Comparison of ENCODE assay signal across 3 cellular contexts in genomic region chr7:75650062-75650461, GRCh38.
TF ChIP-seq lines count a peak whose summit lies in the region.

No MANE protein-coding gene starts in this region.

TF ChIP-seq in IMR-90, 13 proteins besides CTCF, POLR2A, EP300 and RAD21:
- TF ChIP-seq CHD1 (IDR thresholded peaks at IDR 0.05; ENCODE audit: low read depth, low read length) (no peak), MAFK (IDR thresholded peaks at IDR 0.05; ENCODE audit: low read depth, low read length) (peak; percentile 30; the same call in 1 of the 2 replicates), CEBPB (IDR thresholded peaks at IDR 0.05; ENCODE audit: low read depth, low read length) (no peak)
TF ChIP-seq in IMR-90: peak in this region for 1.

TF ChIP-seq in K562, 482 proteins besides CTCF, POLR2A, EP300 and RAD21:
- TF ChIP-seq CREB5 (CRISPR knock-in tag; IDR thresholded peaks at IDR 0.05) (no peak), RBM17 (IDR thresholded peaks at IDR 0.05; ENCODE audit: borderline replicate concordance, low read depth, low read length) (no peak), MAFK (IDR thresholded peaks at IDR 0.05; ENCODE audit: low read length) (peak; percentile 88), POLR2AphosphoS2 (IDR thresholded peaks at IDR 0.05; ENCODE audit: low read length) (no peak), HMGN3 (IDR thresholded peaks at IDR 0.05; ENCODE audit: borderline replicate concordance, extremely low read depth, insufficient read length, low read depth, low read length) (no peak), FOXP4 (CRISPR knock-in tag; IDR thresholded peaks at IDR 0.05; ENCODE audit: borderline replicate concordance) (no peak), C11orf30 (IDR thresholded peaks at IDR 0.05; ENCODE audit: low read depth) (peak; percentile 92), NFE2 (IDR thresholded peaks at IDR 0.05; ENCODE audit: low read depth) (0 out of 2 replicates have a peak, but pooled peaks have one; percentile 19), MAFG (tag; conservative IDR thresholded peaks at IDR 0.05) (peak; percentile 70), GATAD2A (IDR thresholded peaks at IDR 0.05) (no peak), CAMTA2 (CRISPR knock-in tag; conservative IDR thresholded peaks at IDR 0.05) (no peak), LEF1 (IDR thresholded peaks at IDR 0.05) (no peak), ARID2 (IDR thresholded peaks at IDR 0.05) (no peak), ATF7 (IDR thresholded peaks at IDR 0.05) (no peak), SRSF7 (optimal IDR thresholded peaks at IDR 0.05; ENCODE audit: low read depth, low read length) (no peak), KLF16 (IDR thresholded peaks at IDR 0.05) (no peak), RCOR1 (IDR thresholded peaks at IDR 0.05; ENCODE audit: borderline replicate concordance in 1 of 2, low read depth in 2 of 2, low read length in 2 of 2) (no peak), RBM15 (IDR thresholded peaks at IDR 0.05; ENCODE audit: insufficient read depth, low read length) (no peak), JUN (IDR thresholded peaks at IDR 0.05; ENCODE audit: borderline replicate concordance, low read depth, low read length) (no peak), JUN (CRISPR knock-in tag; IDR thresholded peaks at IDR 0.05; ENCODE audit: borderline replicate concordance) (no peak), ZNF316 (IDR thresholded peaks at IDR 0.05) (peak; percentile 93), FOXP1 (CRISPR knock-in tag; IDR thresholded peaks at IDR 0.05) (no peak), DNMT1 (IDR thresholded peaks at IDR 0.05) (no peak), ZC3H8 (IDR thresholded peaks at IDR 0.05) (no peak), PTTG1 (tag; IDR thresholded peaks at IDR 0.05; ENCODE audit: low read depth) (no peak), ZNF77 (CRISPR knock-in tag; IDR thresholded peaks at IDR 0.05) (no peak), TFAM (CRISPR knock-in tag; conservative IDR thresholded peaks at IDR 0.05) (no peak), CEBPB (tag; IDR thresholded peaks at IDR 0.05) (no peak), ZNF717 (CRISPR knock-in tag; IDR thresholded peaks at IDR 0.05) (no peak), SPI1 (IDR thresholded peaks at IDR 0.05; ENCODE audit: borderline replicate concordance, low read depth, low read length) (no peak), POLR2H (tag; IDR thresholded peaks at IDR 0.05; ENCODE audit: low read depth) (no peak), CC2D1A (IDR thresholded peaks at IDR 0.05) (no peak), FOS (IDR thresholded peaks at IDR 0.05; ENCODE audit: extremely low read depth, insufficient read length) (no peak), MAFF (IDR thresholded peaks at IDR 0.05; ENCODE audit: low read length) (peak; percentile 60)
- TF ChIP-seq, protein P1, sequence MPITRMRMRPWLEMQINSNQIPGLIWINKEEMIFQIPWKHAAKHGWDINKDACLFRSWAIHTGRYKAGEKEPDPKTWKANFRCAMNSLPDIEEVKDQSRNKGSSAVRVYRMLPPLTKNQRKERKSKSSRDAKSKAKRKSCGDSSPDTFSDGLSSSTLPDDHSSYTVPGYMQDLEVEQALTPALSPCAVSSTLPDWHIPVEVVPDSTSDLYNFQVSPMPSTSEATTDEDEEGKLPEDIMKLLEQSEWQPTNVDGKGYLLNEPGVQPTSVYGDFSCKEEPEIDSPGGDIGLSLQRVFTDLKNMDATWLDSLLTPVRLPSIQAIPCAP (CRISPR knock-in tag; IDR thresholded peaks at IDR 0.05; ENCODE audit: borderline replicate concordance): no peak
TF ChIP-seq in K562: peak in this region for 6.

TF ChIP-seq in HepG2, 621 proteins besides CTCF, POLR2A, EP300 and RAD21:
- 0 out of 2 replicates have a peak, but pooled peaks have one; percentile 32 for TF ChIP-seq ZNF788 (CRISPR knock-in tag; IDR thresholded peaks at IDR 0.05; ENCODE audit: borderline replicate concordance)
- peak; percentile 80 for TF ChIP-seq MAFG (CRISPR knock-in tag; IDR thresholded peaks at IDR 0.05)
- TF ChIP-seq MAFK (conservative IDR thresholded peaks at IDR 0.05 in 1 of 2, IDR thresholded peaks at IDR 0.05 in 1 of 2; ENCODE audit: low read length in 2 of 2): peak; percentile 92 to 93
- no peak for TF ChIP-seq AFF4 (CRISPR knock-in tag; IDR thresholded peaks at IDR 0.05)
- no peak for TF ChIP-seq MNT (IDR thresholded peaks at IDR 0.05)
- TF ChIP-seq GLMP (CRISPR knock-in tag; IDR thresholded peaks at IDR 0.05; ENCODE audit: borderline replicate concordance): no peak
- TF ChIP-seq HNRNPL (IDR thresholded peaks at IDR 0.05; ENCODE audit: low read depth, low read length): 0 out of 2 replicates have a peak, but pooled peaks have one; percentile 30
- no peak for TF ChIP-seq FOXA1 (IDR thresholded peaks at IDR 0.05)
- no peak for TF ChIP-seq FOXA1 (CRISPR knock-in tag; IDR thresholded peaks at IDR 0.05)
- 0 out of 2 replicates have a peak, but pooled peaks have one; percentile 24 for TF ChIP-seq TBX2 (CRISPR knock-in tag; IDR thresholded peaks at IDR 0.05; ENCODE audit: borderline replicate concordance)
- peak; percentile 87 for TF ChIP-seq MAFF (IDR thresholded peaks at IDR 0.05; ENCODE audit: low read depth, low read length)
- TF ChIP-seq STAG1 (CRISPR knock-in tag; IDR thresholded peaks at IDR 0.05): peak; percentile 31
- peak; percentile 19 for TF ChIP-seq XRCC5 (optimal IDR thresholded peaks at IDR 0.05; ENCODE audit: low read length)
- no peak for TF ChIP-seq ZNF776 (CRISPR knock-in tag; IDR thresholded peaks at IDR 0.05)
